In the genomic region with DNA sequence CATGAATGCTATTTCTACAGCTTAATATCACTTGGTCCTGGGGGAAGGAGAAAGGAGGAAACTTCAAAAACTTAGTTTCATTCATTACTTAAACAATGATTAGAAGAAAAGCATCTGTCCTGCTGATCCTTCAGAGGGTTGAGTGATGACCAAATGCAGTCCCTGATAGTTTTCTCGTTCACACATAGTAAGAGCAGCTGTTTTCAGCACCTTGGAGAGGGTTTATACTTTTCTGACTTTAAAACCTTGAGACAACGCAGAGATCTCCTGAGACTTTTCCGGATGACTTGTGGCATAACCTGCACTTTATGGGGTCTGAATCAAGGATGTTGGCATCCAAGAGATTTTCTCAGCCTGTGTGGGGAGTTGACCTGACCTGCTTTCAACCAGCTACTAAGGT, we compare ENCODE assay signal across 18 cellular contexts.
A peak's percentile ranks its signal among the peaks of the same experiment; 100 is the strongest.
DNase-seq lines count a peak whose midpoint lies in the region; ATAC-seq, FAIRE-seq and TF ChIP-seq lines count a peak whose summit lies in the region.
"Had no signal": no experiment of that assay in that cellular context is flagged by ENCODE, and none has a peak within 500 bp of the region (broad histone marks: within the 10 kb centered on the region; RNA-seq: fewer than 3 reads in every experiment).

No MANE protein-coding gene starts in this region.

- dilution Hi-C loops in keratinocyte (cut with MboI; ENCODE audit: extremely low pct_ligation_motif_present, low sequenced_read_pairs), result no loop called here

- H3K36me3 Mint-ChIP-seq in activated naive CD4-positive, alpha-beta T cell treated with anti-CD3 and anti-CD28 coated beads, Interleukin-2, amount 50 U/mL, for 72 hours, result no peaks in the 10 kb centered on the region
- H3K36me3 Mint-ChIP-seq: activated naive CD8-positive, alpha-beta T cell treated with anti-CD3 and anti-CD28 coated beads for 36 hours had no signal

- H3K27ac Mint-ChIP-seq in activated naive CD4-positive, alpha-beta T cell treated with anti-CD3 and anti-CD28 coated beads, Interleukin-2, amount 50 U/mL, for 72 hours, result no peak overlapping the region
- H3K27ac Mint-ChIP-seq: activated naive CD8-positive, alpha-beta T cell treated with anti-CD3 and anti-CD28 coated beads for 36 hours had no signal

- H3K36me3 ChIP-seq in keratinocyte (ENCODE audit: control insufficient read depth in 2 of 2, extremely low read depth in 1 of 2, insufficient read depth in 2 of 2, low read length in 2 of 2), result no peaks in the 10 kb centered on the region
- H3K36me3 ChIP-seq: BLaER1 had no signal

- H3K4me3 ChIP-seq in astrocyte of the spinal cord (ENCODE audit: low read depth, low read length) (no peak overlapping the region), keratinocyte (ENCODE audit: control insufficient read depth in 2 of 3, extremely low read depth in 1 of 3, insufficient read depth in 2 of 3, low read depth in 1 of 3, low read length in 3 of 3) (no peak overlapping the region)
- H3K4me3 ChIP-seq: BLaER1 had no signal

- no peaks in the 10 kb centered on the region for H3K9me3 ChIP-seq in keratinocyte (ENCODE audit: control insufficient read depth, low read depth, low read length)
- H3K9me3 ChIP-seq: BLaER1 had no signal

- in situ Hi-C loops in astrocyte of the spinal cord (cut with HindIII; ENCODE audit: low sequenced_read_pairs), result no loop called here

- no peak overlapping the region for H3K4me2 ChIP-seq in keratinocyte (ENCODE audit: control insufficient read depth, extremely low read depth, insufficient read depth, low read depth, low read length)
- H3K4me2 ChIP-seq: BLaER1 had no signal

- TF ChIP-seq CTCF in astrocyte of the spinal cord (IDR thresholded peaks at IDR 0.05; ENCODE audit: low read depth, low read length), result no peak
- no peak for TF ChIP-seq CTCF in keratinocyte (optimal IDR thresholded peaks at IDR 0.05 in 1 of 3, IDR thresholded peaks at IDR 0.05 in 1 of 3, conservative IDR thresholded peaks at IDR 0.05 in 1 of 3; ENCODE audit: extremely low read depth in 1 of 3, insufficient read depth in 2 of 3, low read length in 3 of 3)

- FAIRE-seq in keratinocyte (lab: Jason Lieb, UNC), result peak; percentile 17

- H3K79me2 ChIP-seq in keratinocyte (ENCODE audit: control insufficient read depth, insufficient read depth, low read length), result no peaks in the 10 kb centered on the region

- H3K9me3 Mint-ChIP-seq in activated naive CD4-positive, alpha-beta T cell treated with anti-CD3 and anti-CD28 coated beads, Interleukin-2, amount 50 U/mL, for 72 hours, result no peaks in the 10 kb centered on the region
- H3K9me3 Mint-ChIP-seq: activated naive CD8-positive, alpha-beta T cell treated with anti-CD3 and anti-CD28 coated beads for 36 hours had no signal

- no peaks in the 10 kb centered on the region for H3K9me1 ChIP-seq in keratinocyte (ENCODE audit: control insufficient read depth, extremely low read depth, insufficient read depth, low read length)

- no peaks in the 10 kb centered on the region for H4K20me1 ChIP-seq in keratinocyte (ENCODE audit: control insufficient read depth, extremely low read depth, insufficient read depth, low read length)
- H4K20me1 ChIP-seq: BLaER1 had no signal

- H3K4me1 ChIP-seq in keratinocyte (ENCODE audit: control insufficient read depth, extremely low read depth, insufficient read depth, low read length), result no peaks in the 10 kb centered on the region
- H3K4me1 ChIP-seq: BLaER1 had no signal

- H2AFZ ChIP-seq in keratinocyte (ENCODE audit: control insufficient read depth, low read length), result no peak overlapping the region

- no peak for ATAC-seq in activated naive CD4-positive, alpha-beta T cell treated with anti-CD3 and anti-CD28 coated beads, Interleukin-2, amount 50 U/mL, for 72 hours
- ATAC-seq in GM19023 (IDR thresholded peaks at IDR 0.05; ENCODE audit: unreplicated experiment), result no peak
- ATAC-seq: Panc1 had no signal

- DNase-seq in ELF-1 (ENCODE audit: low read depth, low spot score) (peak; percentile 5), M059J (ENCODE audit: low read depth) (peak; percentile 14), astrocyte of the spinal cord (ENCODE audit: low read depth, low spot score) (peak; percentile 2), keratinocyte (ENCODE audit: low read depth, low spot score) (no peak), anterior cingulate cortex (lab: John Stamatoyannopoulos, UW) (no peak)
- no peak for DNase-seq in activated naive CD4-positive, alpha-beta T cell treated with anti-CD3 and anti-CD28 coated beads, Interleukin-2, amount 50 U/mL, for 72 hours (ENCODE audit: low spot score in 2 of 2)
- DNase-seq in activated effector memory CD4-positive, alpha-beta T cell treated with anti-CD3 and anti-CD28 coated beads, Interleukin-2, amount 50 U/mL, for 16 hours, result no peak
- DNase-seq: activated naive CD8-positive, alpha-beta T cell treated with anti-CD3 and anti-CD28 coated beads for 36 hours; effector CD8-positive, alpha-beta T cell; hypothalamus; midbrain; NCI-H2107; posterior cingulate gyrus; stimulated activated CD4-positive, alpha-beta T cell treated with anti-CD3 and anti-CD28 coated beads, Interleukin-1b, Interleukin-23, amount 100 ng/mL, for 48 hours; stimulated activated naive CD4-positive, alpha-beta T cell treated with Interleukin-2 at 50 U/mL for 16 hours had no signal

- H3K27ac ChIP-seq in keratinocyte (ENCODE audit: control insufficient read depth, insufficient read depth, low read length), result no peak overlapping the region
- H3K27ac ChIP-seq: BLaER1 had no signal

- no peak overlapping the region for H3K9ac ChIP-seq in keratinocyte (ENCODE audit: control insufficient read depth, extremely low read depth, insufficient read depth, low read length)
- H3K9ac ChIP-seq: BLaER1 had no signal

- no peaks in the 10 kb centered on the region for H3K27me3 ChIP-seq in keratinocyte (ENCODE audit: control insufficient read depth, extremely low read depth, insufficient read depth, low read length)
- H3K27me3 ChIP-seq: BLaER1 had no signal

Comparison
In these comparisons a context has a peak if more than half of its experiments do, and no peak if none do; other contexts are left out.
1. DNase-seq: peak in ELF-1 (single experiment), M059J (single experiment) and astrocyte of the spinal cord (single experiment); none in keratinocyte (single experiment), anterior cingulate cortex (0 of 58), activated naive CD4-positive, alpha-beta T cell treated with anti-CD3 and anti-CD28 coated beads, Interleukin-2, amount 50 U/mL, for 72 hours (0 of 2) and activated effector memory CD4-positive, alpha-beta T cell treated with anti-CD3 and anti-CD28 coated beads, Interleukin-2, amount 50 U/mL, for 16 hours (single experiment).